In genomic region chr3:96931491-96931890, GRCh38 we compare ENCODE assay signal across 12 cellular contexts.
"Had no signal": no experiment of that assay in that cellular context is flagged by ENCODE, and none has a peak within 500 bp of the region (broad histone marks: within the 10 kb centered on the region; RNA-seq: fewer than 3 reads in every experiment).

No MANE protein-coding gene starts in this region.

- H3K36me3 ChIP-seq: gastrocnemius medialis, thoracic aorta had no signal

- H3K27me3 ChIP-seq: body of pancreas, gastrocnemius medialis had no signal

- H3K27ac ChIP-seq: body of pancreas, gastrocnemius medialis, thoracic aorta had no signal

- H3K4me3 ChIP-seq: body of pancreas, gastrocnemius medialis, thoracic aorta had no signal

- ATAC-seq: activated CD4-positive, CD25-positive, alpha-beta regulatory T cell treated with anti-CD3 and anti-CD28 coated beads, Interleukin-2, amount 50 U/mL, for 24 hours; body of pancreas; gastrocnemius medialis had no signal

- DNase-seq: activated CD4-positive, alpha-beta T cell treated with anti-CD3 and anti-CD28 coated beads, Interleukin-2, amount 50 U/mL, for 4 hours; activated effector memory CD4-positive, alpha-beta T cell treated with Interleukin-2 at 50 U/mL for 16 hours; activated T-cell treated with anti-CD3 and anti-CD28 coated beads, Interleukin-2, amount 50 U/mL, for 1 hour; body of pancreas; cortex of kidney; effector CD8-positive, alpha-beta T cell; gastrocnemius medialis; kidney glomerular epithelial cell; stimulated activated CD4-positive, alpha-beta T cell treated with anti-CD3 and anti-CD28 coated beads, Interleukin-4, amount 100 ng/mL, for 1 hour; stimulated activated CD8-positive, alpha-beta memory T cell treated with anti-CD3 and anti-CD28 coated beads, Interleukin-4, amount 100 ng/mL, for 48 hours had no signal

- H3K4me1 ChIP-seq: body of pancreas, gastrocnemius medialis had no signal
